Comparison of ENCODE assay signal across 16 cellular contexts in the genomic region with DNA sequence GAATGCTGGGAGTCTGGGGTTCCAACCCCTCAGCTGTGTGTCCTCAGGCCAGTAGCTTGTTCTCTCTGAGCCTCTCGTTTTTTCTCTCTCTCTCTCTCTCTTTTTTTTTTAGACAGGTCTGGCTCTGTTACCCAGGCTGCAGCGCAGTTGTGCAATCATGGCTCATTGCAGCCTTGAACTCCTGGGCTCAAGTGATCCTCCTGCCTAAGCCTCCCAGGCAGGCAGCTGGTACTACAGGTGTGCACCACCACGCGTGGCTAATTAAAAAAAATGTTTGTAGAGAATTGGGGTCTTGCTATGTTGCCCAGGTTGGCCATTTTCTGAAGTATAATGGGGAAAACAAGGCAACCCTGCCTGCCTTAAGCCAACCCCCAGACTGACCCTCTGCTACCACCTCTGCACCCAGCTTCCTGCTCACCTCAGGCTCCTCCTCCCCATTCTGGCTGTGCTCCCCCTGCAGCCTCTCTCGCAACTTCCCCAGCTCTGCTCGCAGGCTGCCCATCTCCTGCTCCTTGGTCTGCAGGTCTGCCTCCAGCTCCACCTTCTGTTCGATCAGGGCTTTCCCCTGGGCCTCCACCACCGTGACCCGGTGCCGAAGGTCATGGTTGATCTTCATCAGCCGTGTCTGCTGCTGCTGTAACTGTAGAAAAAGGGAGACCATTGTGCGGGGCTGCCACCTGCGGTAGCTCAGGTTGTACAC.
"Had no signal": no experiment of that assay in that cellular context is flagged by ENCODE, and none has a peak within 500 bp of the region (broad histone marks: within the 10 kb centered on the region; RNA-seq: fewer than 3 reads in every experiment).

No MANE protein-coding gene starts in this region.

- H3K27ac ChIP-seq: cardiac muscle cell, left ventricle myocardium inferior, psoas muscle, spleen, transverse colon had no signal

- H3K9me3 Mint-ChIP-seq: activated T-cell treated with anti-CD3 and anti-CD28 coated beads, Interleukin-2, amount 50 U/mL, for 72 hours; nephron progenitor cell had no signal

- H3K36me3 ChIP-seq: transverse colon had no signal

- H3K27me3 ChIP-seq: cardiac muscle cell, gastrocnemius medialis, spleen, transverse colon had no signal

- H3K27ac Mint-ChIP-seq: activated T-cell treated with anti-CD3 and anti-CD28 coated beads, Interleukin-2, amount 50 U/mL, for 72 hours; nephron progenitor cell had no signal

- FAIRE-seq: colon, keratinocyte had no signal

- ATAC-seq: activated T-cell treated with anti-CD3 and anti-CD28 coated beads, Interleukin-2, amount 50 U/mL, for 72 hours; gastrocnemius medialis; psoas muscle; sciatic nerve had no signal

- H3K4me3 Mint-ChIP-seq: activated T-cell treated with anti-CD3 and anti-CD28 coated beads, Interleukin-2, amount 50 U/mL, for 72 hours; nephron progenitor cell had no signal

- H3K4me3 ChIP-seq: cardiac muscle cell, gastrocnemius medialis, left ventricle myocardium inferior, psoas muscle, spleen, transverse colon had no signal

- H3K9me3 ChIP-seq: gastrocnemius medialis, left ventricle myocardium inferior, psoas muscle, spleen, transverse colon had no signal

- DNase-seq: activated CD4-positive, alpha-beta T cell treated with anti-CD3 and anti-CD28 coated beads, Interleukin-2, amount 50 U/mL, for 4 hours; activated CD4-positive, CD25-positive, alpha-beta regulatory T cell treated with anti-CD3 and anti-CD28 coated beads, Interleukin-2, amount 50 U/mL, for 72 hours; activated T-cell treated with anti-CD3 and anti-CD28 coated beads, Interleukin-2, amount 50 U/mL, for 72 hours; gastrocnemius medialis; left ventricle myocardium inferior; nephron progenitor cell; psoas muscle; spleen; stimulated activated CD4-positive, alpha-beta T cell treated with anti-CD3 and anti-CD28 coated beads, Interleukin-1b, Interleukin-23, amount 100 ng/mL, for 48 hours; stimulated activated naive CD4-positive, alpha-beta T cell; substantia nigra; transverse colon had no signal

- H3K4me1 ChIP-seq: spleen, transverse colon had no signal
